In the genomic region with DNA sequence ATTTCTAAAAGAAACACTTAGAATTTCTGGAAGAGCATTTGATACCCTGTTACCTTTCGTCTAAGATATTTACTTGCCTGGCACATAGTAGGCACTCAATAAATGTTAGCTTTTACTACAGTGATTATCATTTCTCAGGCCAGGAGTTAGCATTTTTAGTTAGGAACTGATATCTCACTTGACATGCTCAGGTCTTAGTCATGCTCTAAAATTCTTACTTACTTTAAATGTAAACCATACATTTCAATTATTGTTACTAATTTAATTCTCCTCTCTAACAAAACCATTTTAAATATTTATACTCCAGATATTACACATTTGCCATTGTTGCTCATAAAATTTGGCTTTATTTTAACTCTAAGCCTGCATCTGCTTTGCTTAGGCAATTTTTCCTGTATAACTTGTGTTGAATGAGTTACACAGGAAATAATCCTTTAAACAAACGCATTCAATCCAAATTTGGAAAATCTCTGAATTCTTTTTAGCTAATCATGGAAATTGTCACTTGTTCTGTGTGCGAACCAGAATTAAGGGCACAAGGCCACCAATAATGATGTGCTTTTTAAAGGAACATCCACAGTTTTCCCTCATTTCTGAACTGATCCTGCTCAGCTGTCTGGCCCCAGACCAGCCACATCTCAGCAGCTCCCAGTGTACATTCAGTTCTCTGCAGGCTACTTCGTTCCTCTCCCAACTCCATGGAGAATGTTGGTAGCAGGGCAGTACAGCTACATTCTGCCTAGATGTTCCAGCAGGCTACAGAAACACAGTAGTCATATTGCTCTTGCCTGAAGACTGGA, we compare ENCODE assay signal across 1 cellular context.
TF ChIP-seq lines count a peak whose summit lies in the region.

No MANE protein-coding gene starts in this region.

TF ChIP-seq in HEK293, 187 proteins besides CTCF, POLR2A, EP300 and RAD21:
- TF ChIP-seq PRDM6 (tag by site-specific recombination; IDR thresholded peaks at IDR 0.05) (0 out of 2 replicates have a peak, but pooled peaks have one; percentile 21), ZNF670 (tag by site-specific recombination; IDR thresholded peaks at IDR 0.05; ENCODE audit: low read depth) (no peak)
TF ChIP-seq in HEK293: peak in this region for 1.
